ENCODE assay signal across 19 cellular contexts in genomic region chr4:82761249-82761648, GRCh38. TPM values are rescaled to one million over a fixed set of nuclear protein-coding genes. Genes with fewer than 3 reads are reported as not detected.
"Had no signal": no experiment of that assay in that cellular context is flagged by ENCODE, and none has a peak within 500 bp of the region (broad histone marks: within the 10 kb centered on the region; RNA-seq: fewer than 3 reads in every experiment).

No MANE protein-coding gene starts in this region.

- H3K27ac Mint-ChIP-seq: activated B cell treated with CpG ODN at 0.5 μM for 24 hours; activated CD4-positive, alpha-beta memory T cell treated with anti-CD3 and anti-CD28 coated beads, Interleukin-2, amount 10 ng/mL, durations not matched to agents 7 days and 5 days; activated CD8-positive, alpha-beta memory T cell treated with anti-CD3 and anti-CD28 coated beads, Interleukin-2, amount 10 ng/mL, durations not matched to agents 7 days and 5 days; activated naive CD8-positive, alpha-beta T cell; stimulated activated naive CD8-positive, alpha-beta T cell treated with anti-CD3 and anti-CD28 coated beads, Interleukin-15, Interleukin-2, amounts not matched to agents 100 ng/mL and 50 ng/mL, for 24 hours; T-cell had no signal

- H3K36me3 ChIP-seq: esophagus muscularis mucosa, left lung, suprapubic skin had no signal

- H3K36me3 Mint-ChIP-seq: activated CD8-positive, alpha-beta memory T cell treated with anti-CD3 and anti-CD28 coated beads, Interleukin-2, amount 10 ng/mL, durations not matched to agents 7 days and 5 days; T-cell had no signal

- H3K27ac ChIP-seq: esophagus muscularis mucosa, left lung, psoas muscle, suprapubic skin had no signal

- H3K4me1 ChIP-seq: esophagus muscularis mucosa, left lung, psoas muscle, suprapubic skin had no signal

- H3K27me3 ChIP-seq: esophagus muscularis mucosa, left lung, suprapubic skin had no signal

- H3K4me1 Mint-ChIP-seq: activated CD4-positive, alpha-beta memory T cell treated with anti-CD3 and anti-CD28 coated beads, Interleukin-2, amount 10 ng/mL, durations not matched to agents 7 days and 5 days; activated CD8-positive, alpha-beta memory T cell treated with anti-CD3 and anti-CD28 coated beads, Interleukin-2, amount 10 ng/mL, durations not matched to agents 7 days and 5 days; T-cell had no signal

- DNase-seq: activated B cell treated with CpG ODN at 0.5 μM for 24 hours; activated CD4-positive, alpha-beta memory T cell treated with anti-CD3 and anti-CD28 coated beads, Interleukin-2, amount 10 ng/mL, durations not matched to agents 7 days and 5 days; activated CD4-positive, alpha-beta T cell treated with anti-CD3 and anti-CD28 coated beads for 4 hours; activated CD8-positive, alpha-beta memory T cell treated with anti-CD3 and anti-CD28 coated beads, Interleukin-2, amount 10 ng/mL, durations not matched to agents 7 days and 5 days; amniotic stem cell; cortex of kidney; effector CD8-positive, alpha-beta T cell; hippocampal formation; left lung; psoas muscle; right cardiac atrium; T-cell; trophoblast cell had no signal

- ATAC-seq: activated CD8-positive, alpha-beta memory T cell treated with anti-CD3 and anti-CD28 coated beads, Interleukin-2, amount 10 ng/mL, durations not matched to agents 7 days and 5 days; left lung; psoas muscle; right cardiac atrium; T-cell had no signal

- H3K27me3 Mint-ChIP-seq: activated B cell treated with CpG ODN at 0.5 μM for 24 hours; activated naive CD8-positive, alpha-beta T cell; central memory CD8-positive, alpha-beta T cell; stimulated activated naive CD8-positive, alpha-beta T cell treated with anti-CD3 and anti-CD28 coated beads, Interleukin-15, Interleukin-2, amounts not matched to agents 100 ng/mL and 50 ng/mL, for 24 hours had no signal

- H3K4me3 Mint-ChIP-seq: activated B cell treated with CpG ODN at 0.5 μM for 24 hours; activated CD4-positive, alpha-beta memory T cell treated with anti-CD3 and anti-CD28 coated beads, Interleukin-2, amount 10 ng/mL, durations not matched to agents 7 days and 5 days; activated CD8-positive, alpha-beta memory T cell treated with anti-CD3 and anti-CD28 coated beads, Interleukin-2, amount 10 ng/mL, durations not matched to agents 7 days and 5 days; activated naive CD8-positive, alpha-beta T cell; central memory CD8-positive, alpha-beta T cell; mesothelial cell of epicardium; stimulated activated naive CD8-positive, alpha-beta T cell treated with anti-CD3 and anti-CD28 coated beads, Interleukin-15, Interleukin-2, amounts not matched to agents 100 ng/mL and 50 ng/mL, for 24 hours; T-cell had no signal

- H3K4me3 ChIP-seq: esophagus muscularis mucosa, left lung, psoas muscle, suprapubic skin had no signal

RNA-seq across cellular contexts. Expression of gene SCD5, which starts 37.3 kb away (rescaled TPM):
- total RNA-seq: activated B cell treated with CpG ODN at 0.5 μM for 24 hours had no signal
